ENCODE assay signal across 25 cellular contexts in the genomic region with DNA sequence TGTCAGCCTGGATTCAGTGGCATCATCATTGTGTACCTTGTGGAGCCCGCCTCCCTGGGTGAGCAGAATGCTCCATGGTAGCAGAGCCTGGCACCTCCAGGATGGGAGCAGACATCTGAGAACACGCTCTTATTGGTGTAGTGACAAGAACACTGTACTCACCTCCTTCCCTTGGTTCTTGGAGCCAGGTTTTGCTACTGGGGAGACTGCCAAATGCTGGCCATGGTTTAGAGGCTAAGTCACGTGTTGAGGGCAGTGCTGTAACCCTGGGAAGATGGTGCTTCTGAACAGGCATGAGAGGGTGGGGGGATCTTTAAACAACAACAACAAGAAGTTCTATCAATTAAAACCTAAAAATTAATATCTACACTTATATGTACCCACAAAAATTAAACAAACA. TPM values are rescaled to one million over a fixed set of nuclear protein-coding genes. Genes with fewer than 3 reads are reported as not detected.
"Had no signal": no experiment of that assay in that cellular context is flagged by ENCODE, and none has a peak within 500 bp of the region (broad histone marks: within the 10 kb centered on the region; RNA-seq: fewer than 3 reads in every experiment).

No MANE protein-coding gene starts in this region.

- H3K27ac Mint-ChIP-seq: activated CD4-positive, alpha-beta memory T cell treated with anti-CD3 and anti-CD28 coated beads for 36 hours; activated naive CD4-positive, alpha-beta T cell treated with anti-CD3 and anti-CD28 coated beads for 36 hours; activated naive CD8-positive, alpha-beta T cell treated with anti-CD3 and anti-CD28 coated beads, Interleukin-2, amount 10 ng/mL, durations not matched to agents 7 days and 5 days; activated T-cell treated with anti-CD3 and anti-CD28 coated beads, Interleukin-2, amount 50 U/mL, for 72 hours; naive thymus-derived CD4-positive, alpha-beta T cell; T-helper 1 cell treated with Interleukin-12 subunit alpha and Interleukin-12 subunit beta and Interleukin-4 antibody, amounts not matched to agents 30 μg/mL and 1 μg/mL, for 36 hours; type B pancreatic cell had no signal

- H3K27ac ChIP-seq: cardiac muscle cell, foreskin keratinocyte, spleen, testis had no signal

- DNase-seq: activated CD4-positive, alpha-beta memory T cell treated with anti-CD3 and anti-CD28 coated beads for 36 hours; activated CD4-positive, alpha-beta T cell treated with anti-CD3 and anti-CD28 coated beads for 4 hours; activated CD4-positive, CD25-positive, alpha-beta regulatory T cell; activated effector memory CD4-positive, alpha-beta T cell treated with Interleukin-2 at 50 U/mL for 16 hours; activated naive CD4-positive, alpha-beta T cell treated with anti-CD3 and anti-CD28 coated beads for 36 hours; activated naive CD8-positive, alpha-beta T cell treated with anti-CD3 and anti-CD28 coated beads, Interleukin-2, amount 10 ng/mL, durations not matched to agents 7 days and 5 days; activated T-cell treated with anti-CD3 and anti-CD28 coated beads, Interleukin-2, amount 50 U/mL, for 72 hours; dermis blood vessel endothelial cell; effector CD8-positive, alpha-beta T cell; erythroblast; foreskin keratinocyte; mesenchymal stem cell; naive thymus-derived CD4-positive, alpha-beta T cell; occipital lobe; retina; spleen; stimulated activated CD4-positive, alpha-beta T cell treated with anti-CD3 and anti-CD28 coated beads, Interleukin-4, amount 100 ng/mL, for 1 hour; stimulated activated naive CD4-positive, alpha-beta T cell; T1000; testis had no signal

- H3K4me1 ChIP-seq: foreskin keratinocyte, spleen, testis had no signal

- H3K36me3 ChIP-seq: cardiac muscle cell had no signal

- H3K9me3 Mint-ChIP-seq: activated CD4-positive, alpha-beta memory T cell treated with anti-CD3 and anti-CD28 coated beads for 36 hours; activated naive CD4-positive, alpha-beta T cell treated with anti-CD3 and anti-CD28 coated beads for 36 hours; activated naive CD8-positive, alpha-beta T cell treated with anti-CD3 and anti-CD28 coated beads, Interleukin-2, amount 10 ng/mL, durations not matched to agents 7 days and 5 days; activated T-cell treated with anti-CD3 and anti-CD28 coated beads, Interleukin-2, amount 50 U/mL, for 72 hours; neural crest cell; T-helper 1 cell treated with Interleukin-12 subunit alpha and Interleukin-12 subunit beta and Interleukin-4 antibody, amounts not matched to agents 30 μg/mL and 1 μg/mL, for 36 hours; type B pancreatic cell had no signal

- H3K4me1 Mint-ChIP-seq: activated naive CD8-positive, alpha-beta T cell treated with anti-CD3 and anti-CD28 coated beads, Interleukin-2, amount 10 ng/mL, durations not matched to agents 7 days and 5 days; naive thymus-derived CD4-positive, alpha-beta T cell had no signal

- H3K9me3 ChIP-seq: spleen, testis had no signal

- H3K4me3 Mint-ChIP-seq: activated CD4-positive, alpha-beta memory T cell treated with anti-CD3 and anti-CD28 coated beads for 36 hours; activated naive CD4-positive, alpha-beta T cell treated with anti-CD3 and anti-CD28 coated beads for 36 hours; activated naive CD8-positive, alpha-beta T cell treated with anti-CD3 and anti-CD28 coated beads, Interleukin-2, amount 10 ng/mL, durations not matched to agents 7 days and 5 days; activated T-cell treated with anti-CD3 and anti-CD28 coated beads, Interleukin-2, amount 50 U/mL, for 72 hours; naive thymus-derived CD4-positive, alpha-beta T cell; neural crest cell; T-helper 1 cell treated with Interleukin-12 subunit alpha and Interleukin-12 subunit beta and Interleukin-4 antibody, amounts not matched to agents 30 μg/mL and 1 μg/mL, for 36 hours; type B pancreatic cell had no signal

- ATAC-seq: activated T-cell treated with anti-CD3 and anti-CD28 coated beads, Interleukin-2, amount 50 U/mL, for 72 hours; foreskin keratinocyte; naive thymus-derived CD4-positive, alpha-beta T cell had no signal

- H3K36me3 Mint-ChIP-seq: activated CD4-positive, alpha-beta memory T cell treated with anti-CD3 and anti-CD28 coated beads for 36 hours; activated naive CD8-positive, alpha-beta T cell treated with anti-CD3 and anti-CD28 coated beads, Interleukin-2, amount 10 ng/mL, durations not matched to agents 7 days and 5 days; naive thymus-derived CD4-positive, alpha-beta T cell; type B pancreatic cell had no signal

- H3K27me3 ChIP-seq: cardiac muscle cell, testis had no signal

- H3K4me3 ChIP-seq: cardiac muscle cell, spleen, testis had no signal

RNA-seq across cellular contexts. Expression of a gene that starts 47.6 kb away (rescaled TPM):
- total RNA-seq: activated CD4-positive, alpha-beta memory T cell treated with anti-CD3 and anti-CD28 coated beads for 36 hours; activated naive CD4-positive, alpha-beta T cell treated with anti-CD3 and anti-CD28 coated beads for 36 hours; activated naive CD8-positive, alpha-beta T cell treated with anti-CD3 and anti-CD28 coated beads, Interleukin-2, amount 10 ng/mL, durations not matched to agents 7 days and 5 days; dermis blood vessel endothelial cell; fibroblast of lung; neural crest cell had no signal
- polyA plus RNA-seq: fibroblast of lung; naive thymus-derived CD4-positive, alpha-beta T cell had no signal
